ENCODE assay signal across 21 cellular contexts in the genomic region with DNA sequence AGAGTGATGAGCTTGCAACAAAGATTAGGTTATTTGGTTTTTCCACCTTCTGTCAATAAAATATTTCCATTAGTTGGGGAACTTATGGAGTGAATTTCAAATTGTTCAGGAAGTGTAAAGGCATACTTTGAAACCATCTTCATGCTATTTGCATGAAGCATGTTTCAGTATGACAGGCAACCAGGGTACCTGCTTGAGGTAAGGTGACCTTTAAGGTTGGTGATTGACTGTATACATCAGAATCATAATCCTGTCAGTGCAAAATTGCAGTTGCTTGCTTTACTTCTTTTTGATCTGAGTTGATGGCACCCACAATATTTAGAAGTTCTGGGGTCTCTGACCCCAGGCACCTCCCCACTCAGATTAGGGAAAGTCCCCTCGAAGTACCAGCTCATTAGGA. TPM values are rescaled to one million over a fixed set of nuclear protein-coding genes. Genes with fewer than 3 reads are reported as not detected.
DNase-seq lines count a peak whose midpoint lies in the region; ATAC-seq, FAIRE-seq and TF ChIP-seq lines count a peak whose summit lies in the region.
"Had no signal": no experiment of that assay in that cellular context is flagged by ENCODE, and none has a peak within 500 bp of the region (broad histone marks: within the 10 kb centered on the region; RNA-seq: fewer than 3 reads in every experiment).

No MANE protein-coding gene starts in this region.

- peaks cover 19 to 36% of the 10 kb centered on the region in 2 donors for H3K4me1 Mint-ChIP-seq in natural killer cell treated with Interleukin-12 subunit alpha and Interleukin-12 subunit beta and Interleukin-15 and Interleukin-18, amount 100 ng/mL, for 72 hours (ENCODE audit: low read depth in 2 of 2)
- peaks cover 19 to 29% of the 10 kb centered on the region in 2 donors for H3K4me1 Mint-ChIP-seq in natural killer cell

- no peaks in the 10 kb centered on the region for H3K9me2 ChIP-seq in PC-9 (ENCODE audit: insufficient read depth)

- no peak for TF ChIP-seq POLR2A in GM12892 (IDR thresholded peaks at IDR 0.05; ENCODE audit: low read depth, low read length)

- no peak for DNase-seq in natural killer cell treated with Interleukin-12 subunit alpha and Interleukin-12 subunit beta and Interleukin-15 and Interleukin-18, amount 100 ng/mL, for 72 hours (ENCODE audit: low spot score)
- no peak for DNase-seq in natural killer cell
- no peak for DNase-seq in PC-9
- DNase-seq in CD1c-positive myeloid dendritic cell (ENCODE audit: extremely low spot score): no peak
- DNase-seq in GM12892 (ENCODE audit: insufficient read length): no peak
- DNase-seq in pancreas: no peak
- DNase-seq: Caco-2; CD4-positive, alpha-beta memory T cell; DND-41; Karpas-422; NCI-H1694; NCI-H2081; NCI-H2171 treated with DMSO at 0.1 percent for 48 hours; NCI-H446; NCI-H526; RPMI8226; SHP77 had no signal

- peak in 1 of 2 donors; percentile 19 for ATAC-seq in natural killer cell treated with Interleukin-12 subunit alpha and Interleukin-12 subunit beta and Interleukin-15 and Interleukin-18, amount 100 ng/mL, for 72 hours
- ATAC-seq in natural killer cell (no peak), pancreas (no peak)
- ATAC-seq: GM12878 had no signal

- POLR2A ChIA-PET in PC-9 (lab: Charles Lee; ENCODE audit: unreplicated experiment): interaction anchor here (0.6 kb wide), 1 partner anchor 148 kb away, joined by 3 read pairs; no protein-coding TSS in a partner anchor

- FAIRE-seq in GM12892 (lab: Jason Lieb, UNC) (no peak), pancreas (lab: Jason Lieb, UNC) (no peak)

- H3K27me3 Mint-ChIP-seq in natural killer cell treated with Interleukin-12 subunit alpha and Interleukin-12 subunit beta and Interleukin-15 and Interleukin-18, amount 100 ng/mL, for 72 hours: no peaks in the 10 kb centered on the region
- no peaks in the 10 kb centered on the region for H3K27me3 Mint-ChIP-seq in natural killer cell (ENCODE audit: low read depth in 2 of 2)
- H3K27me3 Mint-ChIP-seq: CD4-positive, alpha-beta memory T cell had no signal

- no peaks in the 10 kb centered on the region for H3K36me3 ChIP-seq in PC-9 (ENCODE audit: low read depth)
- H3K36me3 ChIP-seq in skeletal muscle satellite cell (ENCODE audit: insufficient read depth, low read length): no peaks in the 10 kb centered on the region
- H3K36me3 ChIP-seq in pancreas: no peaks in the 10 kb centered on the region
- H3K36me3 ChIP-seq: BLaER1 had no signal

- no peak overlapping the region for H3K4me3 ChIP-seq in PC-9
- no peak overlapping the region for H3K4me3 ChIP-seq in skeletal muscle satellite cell (ENCODE audit: low read length)
- no peak overlapping the region for H3K4me3 ChIP-seq in pancreas
- H3K4me3 ChIP-seq: BLaER1, GM12878, SK-N-MC had no signal

- no peak overlapping the region for H3K9ac ChIP-seq in skeletal muscle satellite cell (ENCODE audit: low read depth, low read length)
- H3K9ac ChIP-seq: BLaER1 had no signal

- H3K27ac ChIP-seq in PC-9 (no peak overlapping the region; the same call in 1 of the 2 replicates), pancreas (no peak overlapping the region)
- H3K27ac ChIP-seq: BLaER1, SK-N-MC had no signal

- WGBS in pancreas, 2 donors: 88 to 96% methylated on average over 1 of the region's 1 CpG

- intact Hi-C loops in natural killer cell (cut with micrococcal nuclease) (no loop called here), PC-9 (cut with micrococcal nuclease; ENCODE audit: unreplicated experiment) (no loop called here), pancreas (cut with DNase I) (no loop called here)

- peaks cover 4% of the 10 kb centered on the region; the same call in 1 of the 2 replicates for H3F3A ChIP-seq in PC-9 (ENCODE audit: insufficient read depth, low read depth)

- H3K9me3 Mint-ChIP-seq in natural killer cell treated with Interleukin-12 subunit alpha and Interleukin-12 subunit beta and Interleukin-15 and Interleukin-18, amount 100 ng/mL, for 72 hours: no peaks in the 10 kb centered on the region
- no peaks in the 10 kb centered on the region for H3K9me3 Mint-ChIP-seq in natural killer cell

- H3K4me1 ChIP-seq in PC-9 (replicated peaks; ENCODE audit: insufficient read depth) (peaks cover 21% of the 10 kb centered on the region), skeletal muscle satellite cell (ENCODE audit: control insufficient read depth, insufficient read depth, low read length) (peaks cover 13% of the 10 kb centered on the region), pancreas (no peaks in the 10 kb centered on the region)
- H3K4me1 ChIP-seq: BLaER1 had no signal

- H3K9me3 ChIP-seq in PC-9 (ENCODE audit: insufficient read depth, low read depth) (no peaks in the 10 kb centered on the region), skeletal muscle satellite cell (replicated peaks; ENCODE audit: low read length) (no peaks in the 10 kb centered on the region), pancreas (no peaks in the 10 kb centered on the region)
- H3K9me3 ChIP-seq: Caco-2 had no signal

- H3K4me3 Mint-ChIP-seq in natural killer cell treated with Interleukin-12 subunit alpha and Interleukin-12 subunit beta and Interleukin-15 and Interleukin-18, amount 100 ng/mL, for 72 hours: peak overlapping the region; percentile 42
- no peak overlapping the region for H3K4me3 Mint-ChIP-seq in natural killer cell
- H3K4me3 Mint-ChIP-seq: CD4-positive, alpha-beta memory T cell had no signal

- no peaks in the 10 kb centered on the region for H3K79me2 ChIP-seq in PC-9 (ENCODE audit: low read depth)

- no peak overlapping the region for H2AFZ ChIP-seq in PC-9

- H3K4me2 ChIP-seq in PC-9: peak overlapping the region; percentile 48
- peak overlapping the region; percentile 21 for H3K4me2 ChIP-seq in skeletal muscle satellite cell (ENCODE audit: low read length)
- H3K4me2 ChIP-seq: BLaER1 had no signal

- CTCF ChIA-PET in PC-9 (lab: Charles Lee): no interaction called here

- H3K36me3 Mint-ChIP-seq in natural killer cell treated with Interleukin-12 subunit alpha and Interleukin-12 subunit beta and Interleukin-15 and Interleukin-18, amount 100 ng/mL, for 72 hours: no peaks in the 10 kb centered on the region
- H3K36me3 Mint-ChIP-seq in natural killer cell: no peaks in the 10 kb centered on the region

- peak overlapping the region; percentile 66 to 80 for H3K27ac Mint-ChIP-seq in natural killer cell treated with Interleukin-12 subunit alpha and Interleukin-12 subunit beta and Interleukin-15 and Interleukin-18, amount 100 ng/mL, for 72 hours
- H3K27ac Mint-ChIP-seq in natural killer cell: no peak overlapping the region
- H3K27ac Mint-ChIP-seq: CD4-positive, alpha-beta memory T cell had no signal

- no peaks in the 10 kb centered on the region for H4K20me1 ChIP-seq in PC-9 (ENCODE audit: insufficient read depth)
- H4K20me1 ChIP-seq: BLaER1 had no signal

- no peaks in the 10 kb centered on the region for H3K27me3 ChIP-seq in PC-9 (ENCODE audit: insufficient read depth, low read depth)
- no peaks in the 10 kb centered on the region for H3K27me3 ChIP-seq in skeletal muscle satellite cell (ENCODE audit: control insufficient read depth, insufficient read depth, low read length)
- H3K27me3 ChIP-seq in pancreas: no peaks in the 10 kb centered on the region
- H3K27me3 ChIP-seq: BLaER1 had no signal

- TF ChIP-seq CTCF in natural killer cell (IDR thresholded peaks at IDR 0.05): no peak
- TF ChIP-seq CTCF in PC-9 (conservative IDR thresholded peaks at IDR 0.05): no peak
- no peak for TF ChIP-seq CTCF in pancreas (IDR thresholded peaks at IDR 0.05)

- no TSS peak for BruUV-seq in PC-9 (replicated peaks; lab: Mats Ljungman, UMichigan)

RNA-seq across cellular contexts. Expression of gene TMEM171, which starts 26.0 kb away (rescaled TPM):
- total RNA-seq in natural killer cell treated with Interleukin-12 subunit alpha and Interleukin-12 subunit beta and Interleukin-15 and Interleukin-18, amount 100 ng/mL, for 72 hours: 1 to 10 TPM in 1 of 2 donors, under 1 TPM in 1; 0.62 to 1.4 TPM
- total RNA-seq in natural killer cell (1 to 10 TPM in 1 of 3 donors, under 1 TPM in 2; 0.42 to 2.1 (median 0.88) TPM), PC-9 (2021) (7.8 and 9.9 TPM in 2 replicates), pancreas (under 1 TPM in 5 of 6 donors, not detected in 1; 0.19 to 0.87 (median 0.37) TPM)
- 6.1 and 7.2 TPM in 2 replicates for total RNA-seq in skeletal muscle satellite cell (2012; rRNA removed)
- not detected for polyA plus RNA-seq in GM12892 (2012; ENCODE audit: missing spikeins)
- under 1 TPM; 0.16 to 0.27 TPM for polyA plus RNA-seq in pancreas
- total RNA-seq: GM12878 had no signal
- polyA plus RNA-seq: GM12878 had no signal

Comparison
In these comparisons a context has a peak if more than half of its experiments do, and no peak if none do; other contexts are left out.
1. H3K27ac Mint-ChIP-seq: peak in natural killer cell treated with Interleukin-12 subunit alpha and Interleukin-12 subunit beta and Interleukin-15 and Interleukin-18, amount 100 ng/mL, for 72 hours (2 of 2); none in natural killer cell (0 of 2).